11 cellular contexts compared by ENCODE assay signal in the genomic region with DNA sequence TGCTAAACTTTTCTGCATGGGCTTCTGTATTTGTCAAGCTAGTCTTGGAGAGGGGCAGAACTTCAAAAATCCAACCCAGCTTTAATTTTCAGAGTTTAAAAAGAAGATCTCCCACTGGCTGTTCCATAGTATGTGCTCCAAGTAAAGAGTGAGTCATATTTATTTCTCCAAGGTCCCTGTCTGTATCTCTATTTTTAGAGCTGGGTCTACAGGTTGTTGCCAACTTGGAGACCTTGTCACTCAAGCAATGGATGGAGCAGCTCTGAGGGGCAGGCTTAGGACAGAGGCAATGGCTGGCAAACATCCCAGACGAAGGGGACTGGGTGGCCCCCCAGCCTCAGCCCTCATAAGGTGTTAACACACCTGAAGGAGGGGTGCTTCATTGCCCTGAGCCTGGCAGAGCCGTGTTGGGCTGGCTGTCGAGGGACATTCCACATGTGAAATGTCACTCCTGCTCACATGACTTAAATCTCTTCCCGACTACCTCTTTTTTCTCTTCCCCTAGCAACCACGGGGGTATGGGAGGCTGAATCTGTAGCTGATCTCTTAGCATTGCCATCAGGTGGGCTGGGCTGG.
"Had no signal": no experiment of that assay in that cellular context is flagged by ENCODE, and none has a peak within 500 bp of the region (broad histone marks: within the 10 kb centered on the region; RNA-seq: fewer than 3 reads in every experiment).

No MANE protein-coding gene starts in this region.

- H3K36me3 Mint-ChIP-seq: activated naive CD8-positive, alpha-beta T cell treated with anti-CD3 and anti-CD28 coated beads for 36 hours; stimulated activated effector memory CD8-positive, alpha-beta T cell treated with anti-CD3 and anti-CD28 coated beads, Interleukin-12 subunit alpha, Interleukin-12 subunit beta, amount 100 ng/mL, for 72 hours had no signal

- H3K27ac Mint-ChIP-seq: activated B cell treated with CpG ODN at 0.5 μM for 24 hours; activated naive CD8-positive, alpha-beta T cell treated with anti-CD3 and anti-CD28 coated beads for 36 hours; activated T-cell treated with anti-CD3 and anti-CD28 coated beads, Interleukin-2, amount 50 U/mL, for 72 hours; stimulated activated effector memory CD8-positive, alpha-beta T cell treated with anti-CD3 and anti-CD28 coated beads, Interleukin-12 subunit alpha, Interleukin-12 subunit beta, amount 100 ng/mL, for 72 hours; T-helper 1 cell treated with Interleukin-12 subunit alpha and Interleukin-12 subunit beta and Interleukin-4 antibody, amounts not matched to agents 30 μg/mL and 1 μg/mL, for 36 hours had no signal

- H3K27ac ChIP-seq: left ventricle myocardium inferior, transverse colon had no signal

- H3K4me3 ChIP-seq: left ventricle myocardium inferior, transverse colon had no signal

- H3K4me1 ChIP-seq: transverse colon had no signal

- H3K9me3 Mint-ChIP-seq: activated B cell treated with CpG ODN at 0.5 μM for 24 hours; activated naive CD8-positive, alpha-beta T cell treated with anti-CD3 and anti-CD28 coated beads for 36 hours; activated T-cell treated with anti-CD3 and anti-CD28 coated beads, Interleukin-2, amount 50 U/mL, for 72 hours; stimulated activated effector memory CD8-positive, alpha-beta T cell treated with anti-CD3 and anti-CD28 coated beads, Interleukin-12 subunit alpha, Interleukin-12 subunit beta, amount 100 ng/mL, for 72 hours; T-helper 1 cell treated with Interleukin-12 subunit alpha and Interleukin-12 subunit beta and Interleukin-4 antibody, amounts not matched to agents 30 μg/mL and 1 μg/mL, for 36 hours had no signal

- H3K36me3 ChIP-seq: left ventricle myocardium inferior, transverse colon had no signal

- DNase-seq: activated B cell treated with CpG ODN at 0.5 μM for 24 hours; activated CD4-positive, alpha-beta T cell treated with anti-CD3 and anti-CD28 coated beads for 48 hours; activated CD8-positive, alpha-beta memory T cell treated with anti-CD3 and anti-CD28 coated beads, Interleukin-2, amount 50 U/mL, for 48 hours; activated gamma-delta T cell; activated naive CD8-positive, alpha-beta T cell treated with anti-CD3 and anti-CD28 coated beads for 36 hours; activated T-cell treated with anti-CD3 and anti-CD28 coated beads, Interleukin-2, amount 50 U/mL, for 72 hours; dermis blood vessel endothelial cell; left ventricle myocardium inferior; transverse colon had no signal

- ATAC-seq: activated T-cell treated with anti-CD3 and anti-CD28 coated beads, Interleukin-2, amount 50 U/mL, for 72 hours; stimulated activated effector memory CD8-positive, alpha-beta T cell treated with anti-CD3 and anti-CD28 coated beads, Interleukin-12 subunit alpha, Interleukin-12 subunit beta, amount 100 ng/mL, for 72 hours had no signal

- H3K4me1 Mint-ChIP-seq: activated B cell treated with CpG ODN at 0.5 μM for 24 hours; activated naive CD8-positive, alpha-beta T cell treated with anti-CD3 and anti-CD28 coated beads for 36 hours; stimulated activated effector memory CD8-positive, alpha-beta T cell treated with anti-CD3 and anti-CD28 coated beads, Interleukin-12 subunit alpha, Interleukin-12 subunit beta, amount 100 ng/mL, for 72 hours had no signal

- H3K4me3 Mint-ChIP-seq: activated B cell treated with CpG ODN at 0.5 μM for 24 hours; activated naive CD8-positive, alpha-beta T cell treated with anti-CD3 and anti-CD28 coated beads for 36 hours; activated T-cell treated with anti-CD3 and anti-CD28 coated beads, Interleukin-2, amount 50 U/mL, for 72 hours; stimulated activated effector memory CD8-positive, alpha-beta T cell treated with anti-CD3 and anti-CD28 coated beads, Interleukin-12 subunit alpha, Interleukin-12 subunit beta, amount 100 ng/mL, for 72 hours; T-helper 1 cell treated with Interleukin-12 subunit alpha and Interleukin-12 subunit beta and Interleukin-4 antibody, amounts not matched to agents 30 μg/mL and 1 μg/mL, for 36 hours had no signal

- H3K9me3 ChIP-seq: left ventricle myocardium inferior, transverse colon had no signal
